Comparison of ENCODE assay signal across 1 cellular context in the genomic region with DNA sequence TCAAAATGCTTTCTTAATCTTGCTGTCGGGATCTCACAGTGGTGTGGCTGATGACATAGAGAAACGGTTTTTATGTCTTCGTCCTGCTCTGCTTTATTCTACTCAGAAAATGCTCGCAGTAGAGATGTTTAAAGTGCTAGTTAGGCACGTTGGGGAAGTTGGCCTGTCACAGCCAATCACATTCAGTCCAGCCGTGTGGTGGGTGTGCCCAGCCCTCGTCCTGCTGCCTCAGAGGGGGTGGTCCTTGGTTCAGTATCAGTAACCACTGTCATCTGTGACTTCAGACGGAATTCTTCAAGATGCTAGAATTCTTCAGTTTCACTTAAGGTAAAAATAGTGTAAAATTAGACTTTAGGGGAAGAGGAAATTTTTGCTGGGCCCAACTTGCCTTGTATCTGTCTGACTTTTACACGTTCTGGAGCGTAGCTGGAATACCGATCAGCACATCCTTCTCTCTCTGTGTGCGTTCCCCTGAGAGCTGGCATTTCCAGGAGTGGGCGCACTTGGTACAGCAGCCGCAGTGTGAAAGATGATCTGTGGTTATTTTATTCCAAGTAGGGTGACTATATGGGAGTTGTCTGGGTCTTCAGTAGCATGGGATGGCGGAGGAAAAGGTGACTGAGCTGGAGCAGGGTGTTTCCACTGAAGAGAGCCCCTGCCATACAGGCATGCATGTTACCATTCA.
TF ChIP-seq lines count a peak whose summit lies in the region.

No MANE protein-coding gene starts in this region.

TF ChIP-seq in WTC11, 78 proteins besides CTCF, POLR2A, EP300 and RAD21 (continued from another document):
- TF ChIP-seq, protein P1, sequence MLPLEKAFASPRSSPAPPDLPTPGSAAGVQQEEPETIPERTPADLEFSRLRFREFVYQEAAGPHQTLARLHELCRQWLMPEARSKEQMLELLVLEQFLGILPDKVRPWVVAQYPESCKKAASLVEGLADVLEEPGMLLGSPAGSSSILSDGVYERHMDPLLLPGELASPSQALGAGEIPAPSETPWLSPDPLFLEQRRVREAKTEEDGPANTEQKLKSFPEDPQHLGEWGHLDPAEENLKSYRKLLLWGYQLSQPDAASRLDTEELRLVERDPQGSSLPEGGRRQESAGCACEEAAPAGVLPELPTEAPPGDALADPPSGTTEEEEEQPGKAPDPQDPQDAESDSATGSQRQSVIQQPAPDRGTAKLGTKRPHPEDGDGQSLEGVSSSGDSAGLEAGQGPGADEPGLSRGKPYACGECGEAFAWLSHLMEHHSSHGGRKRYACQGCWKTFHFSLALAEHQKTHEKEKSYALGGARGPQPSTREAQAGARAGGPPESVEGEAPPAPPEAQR (CRISPR knock-in tag; IDR thresholded peaks at IDR 0.05): no peak
